12 cellular contexts compared by ENCODE assay signal in the genomic region with DNA sequence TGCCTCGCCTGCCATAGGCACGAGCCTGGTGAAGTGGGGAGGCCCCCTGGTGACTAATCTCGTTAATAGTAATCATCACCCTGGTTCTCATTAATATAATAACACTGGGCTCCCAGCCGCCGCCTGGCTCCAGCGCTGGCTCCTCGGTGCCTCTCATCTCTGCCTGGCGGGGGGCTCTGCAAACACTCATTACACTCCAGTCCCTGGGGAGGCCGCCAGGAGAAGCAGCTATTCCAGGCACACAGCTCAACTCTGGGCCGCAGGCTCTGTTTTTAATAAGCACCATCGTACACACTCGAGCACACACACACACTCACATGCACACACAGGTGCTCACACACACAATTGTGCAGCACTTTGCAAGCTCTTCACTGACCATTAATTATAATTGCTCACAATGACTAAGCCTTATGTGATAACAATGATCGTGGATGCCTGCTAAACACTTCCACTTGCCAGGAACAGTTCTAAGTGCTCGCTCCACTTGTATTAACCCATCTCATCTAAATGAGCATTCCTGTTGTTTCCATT. TPM values are rescaled to one million over a fixed set of nuclear protein-coding genes. Genes with fewer than 3 reads are reported as not detected.
DNase-seq lines count a peak whose midpoint lies in the region; ATAC-seq and TF ChIP-seq lines count a peak whose summit lies in the region.
"Had no signal": no experiment of that assay in that cellular context is flagged by ENCODE, and none has a peak within 500 bp of the region (broad histone marks: within the 10 kb centered on the region; RNA-seq: fewer than 3 reads in every experiment).

No MANE protein-coding gene starts in this region.

- TF ChIP-seq CTCF in OCI-LY7 (conservative IDR thresholded peaks at IDR 0.05; ENCODE audit: low read length) (0 out of 2 replicates have a peak, but pooled peaks have one; percentile 20), left lung (IDR thresholded peaks at IDR 0.05) (no peak), WERI-Rb-1 (IDR thresholded peaks at IDR 0.05; ENCODE audit: low read depth, low read length) (no peak), PC-3 (conservative IDR thresholded peaks at IDR 0.05; ENCODE audit: low read depth, low read length) (no peak)

- H4K20me1 ChIP-seq in OCI-LY7 (ENCODE audit: insufficient read depth, low read length): no peaks in the 10 kb centered on the region
- no peaks in the 10 kb centered on the region for H4K20me1 ChIP-seq in PC-3 (ENCODE audit: low read length)

- H3K9me2 ChIP-seq in OCI-LY7 (ENCODE audit: insufficient read depth, low read length) (no peaks in the 10 kb centered on the region), PC-3 (replicated peaks; ENCODE audit: low read length) (no peaks in the 10 kb centered on the region)

- ATAC-seq in left lung (peak; percentile 31), PC-3 (no peak; the same call in 1 of the 2 replicates)

- no peaks in the 10 kb centered on the region for H3F3A ChIP-seq in PC-3 (ENCODE audit: low read length, unreplicated experiment)

- intact Hi-C loops in OCI-LY7 (cut with micrococcal nuclease; ENCODE audit: unreplicated experiment) (no loop called here), left lung (cut with DNase I) (no loop called here), PC-3 (cut with micrococcal nuclease) (no loop called here)

- no peak overlapping the region for H3K9ac ChIP-seq in PC-3 (ENCODE audit: low read length)

- no peaks in the 10 kb centered on the region for H3K27me3 ChIP-seq in left lung
- no peaks in the 10 kb centered on the region for H3K27me3 ChIP-seq in WERI-Rb-1 (ENCODE audit: insufficient read depth, low read depth, severe bottlenecking)
- no peaks in the 10 kb centered on the region for H3K27me3 ChIP-seq in PC-3 (ENCODE audit: low read length)
- H3K27me3 ChIP-seq: right atrium auricular region had no signal

- H3K4me3 ChIP-seq in OCI-LY7 (ENCODE audit: low read depth, low read length, poor library complexity, severe bottlenecking) (no peak overlapping the region), left lung (no peak overlapping the region), WERI-Rb-1 (ENCODE audit: low read depth, low read length) (no peak overlapping the region), PC-3 (ENCODE audit: low read length) (no peak overlapping the region)
- H3K4me3 ChIP-seq: right atrium auricular region had no signal

- DNase-seq in DMS153 (lab: John Stamatoyannopoulos, UW) (peak; percentile 99), NCI-H187 (lab: John Stamatoyannopoulos, UW) (peak; percentile 67 to 76), OCI-LY7 (ENCODE audit: low spot score) (no peak), left lung (no peak), WERI-Rb-1 (no peak), PC-3 (no peak), globus pallidus (ENCODE audit: low spot score) (no peak), UCSD-AML1 (lab: John Stamatoyannopoulos, UW; ENCODE audit: unreplicated experiment) (no peak)
- DNase-seq: activated CD4-positive, CD25-positive, alpha-beta regulatory T cell treated with anti-CD3 and anti-CD28 coated beads, Interleukin-2, amount 50 U/mL, for 72 hours; CD4-positive, CD25-positive, alpha-beta regulatory T cell; HCEC 1CT had no signal

- H3K36me3 ChIP-seq in OCI-LY7 (ENCODE audit: insufficient read depth, low read length) (no peaks in the 10 kb centered on the region), left lung (no peaks in the 10 kb centered on the region), WERI-Rb-1 (no peaks in the 10 kb centered on the region), PC-3 (ENCODE audit: low read depth, low read length) (no peaks in the 10 kb centered on the region)
- H3K36me3 ChIP-seq: right atrium auricular region had no signal

- no TSS peak for BruUV-seq in OCI-LY7 (replicated peaks; lab: Mats Ljungman, UMichigan)
- no TSS peak for BruUV-seq in PC-3 (replicated peaks; lab: Mats Ljungman, UMichigan)

- POLR2A ChIA-PET in OCI-LY7 (lab: Charles Lee) (no interaction called here), PC-3 (lab: Charles Lee; ENCODE audit: unreplicated experiment) (no interaction called here)

- H3K9me3 ChIP-seq in OCI-LY7 (ENCODE audit: low read length) (no peaks in the 10 kb centered on the region), left lung (no peaks in the 10 kb centered on the region), WERI-Rb-1 (ENCODE audit: severe bottlenecking) (no peaks in the 10 kb centered on the region), PC-3 (ENCODE audit: low read length) (no peaks in the 10 kb centered on the region)
- H3K9me3 ChIP-seq: right atrium auricular region had no signal

- H3K79me2 ChIP-seq in OCI-LY7 (ENCODE audit: insufficient read depth, low read depth, low read length) (no peaks in the 10 kb centered on the region), PC-3 (ENCODE audit: low read length) (no peaks in the 10 kb centered on the region)

- H2AFZ ChIP-seq in OCI-LY7 (ENCODE audit: low read length) (no peak overlapping the region), PC-3 (ENCODE audit: low read length) (no peak overlapping the region)

- CTCF ChIA-PET in OCI-LY7 (lab: Charles Lee; ENCODE audit: unreplicated experiment) (no interaction called here), PC-3 (lab: Charles Lee) (no interaction called here)

- H3K4me2 ChIP-seq in OCI-LY7 (ENCODE audit: low read length) (no peak overlapping the region), PC-3 (ENCODE audit: low read length) (no peak overlapping the region)

- H3K4me1 ChIP-seq in OCI-LY7 (ENCODE audit: insufficient read depth, low read length, poor library complexity, severe bottlenecking): peaks cover 17% of the 10 kb centered on the region
- peaks cover 0 to 11% of the 10 kb centered on the region in 2 donors for H3K4me1 ChIP-seq in left lung
- no peaks in the 10 kb centered on the region for H3K4me1 ChIP-seq in PC-3 (ENCODE audit: insufficient read depth, low read length)

- H3K27ac ChIP-seq in OCI-LY7 (ENCODE audit: low read depth, low read length, poor library complexity, severe bottlenecking) (no peak overlapping the region), left lung (no peak overlapping the region), WERI-Rb-1 (no peak overlapping the region), PC-3 (ENCODE audit: low read length) (no peak overlapping the region)
- H3K27ac ChIP-seq: right atrium auricular region had no signal

RNA-seq across cellular contexts. Expression of a gene that starts 52.2 kb away (rescaled TPM):
- not detected in 2 replicates for total RNA-seq in OCI-LY7 (2014; rRNA removed; shearing (Covaris generic))
- total RNA-seq in OCI-LY7 (2022) (0.50 TPM in 1 of 2 replicates, not detected in the other), left lung (10 to 100 TPM; 48.2 to 65.2 TPM), PC-3 (2014; rRNA removed) (10.0 and 20.3 TPM in 2 replicates)

Comparison
In these comparisons a context has a peak if more than half of its experiments do, and no peak if none do; other contexts are left out.
1. DNase-seq: peak in DMS153 (single experiment) and NCI-H187 (2 of 2); none in OCI-LY7 (single experiment), left lung (0 of 2), WERI-Rb-1 (single experiment), PC-3 (single experiment), globus pallidus (single experiment) and UCSD-AML1 (single experiment).